19 cellular contexts compared by ENCODE assay signal in the genomic region with DNA sequence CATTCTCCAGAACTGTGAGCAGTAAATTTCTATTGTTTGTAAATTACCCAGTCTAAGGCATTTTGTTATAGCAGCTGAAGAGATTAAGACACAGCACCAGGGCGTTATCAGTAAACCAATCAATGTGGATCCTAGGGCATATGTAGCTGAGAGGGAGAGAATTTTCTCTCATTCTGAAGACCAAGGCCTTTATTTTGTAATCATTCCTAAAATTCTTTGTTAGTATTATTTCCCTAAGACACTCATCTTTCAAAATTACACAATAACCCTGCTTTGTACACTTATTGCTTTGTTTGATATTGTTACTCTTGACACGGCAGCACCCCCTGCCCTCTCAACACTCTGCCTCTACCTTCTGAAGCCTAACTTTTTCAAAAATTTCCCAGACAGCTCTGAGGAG.
DNase-seq lines count a peak whose midpoint lies in the region; ATAC-seq and TF ChIP-seq lines count a peak whose summit lies in the region.
"Had no signal": no experiment of that assay in that cellular context is flagged by ENCODE, and none has a peak within 500 bp of the region (broad histone marks: within the 10 kb centered on the region; RNA-seq: fewer than 3 reads in every experiment).

No MANE protein-coding gene starts in this region.

- no peak overlapping the region for H3K4ac ChIP-seq in IMR-90 (ENCODE audit: low read depth, low read length)

- H2BK5ac ChIP-seq in IMR-90 (ENCODE audit: low read depth, low read length, poor library complexity, severe bottlenecking) = no peak overlapping the region

- H4K20me1 ChIP-seq in IMR-90 (ENCODE audit: insufficient read depth, low read length) = no peaks in the 10 kb centered on the region

- CTCF ChIA-PET in IMR-90 (lab: Yijun Ruan, JAX) = no interaction called here

- H4K5ac ChIP-seq in IMR-90 (ENCODE audit: low read depth, low read length) = no peak overlapping the region

- no peak overlapping the region for H3K9ac ChIP-seq in IMR-90 (ENCODE audit: low read depth, low read length)

- H3K23ac ChIP-seq in IMR-90 (ENCODE audit: low read depth, low read length) = no peak overlapping the region

- H3K27me3 Mint-ChIP-seq in osteocyte (ENCODE audit: unreplicated experiment) (no peaks in the 10 kb centered on the region), glutamatergic neuron (ENCODE audit: unreplicated experiment) (no peaks in the 10 kb centered on the region), CD14-positive monocyte (ENCODE audit: low read depth in 3 of 3) (peaks cover 0 to 2% (median 0%) of the 10 kb centered on the region in 3 donors)
- H3K27me3 Mint-ChIP-seq: B cell had no signal

- H3K36me3 Mint-ChIP-seq in osteocyte (ENCODE audit: unreplicated experiment) = no peaks in the 10 kb centered on the region
- H3K36me3 Mint-ChIP-seq in glutamatergic neuron (ENCODE audit: unreplicated experiment) = no peaks in the 10 kb centered on the region
- no peaks in the 10 kb centered on the region for H3K36me3 Mint-ChIP-seq in CD14-positive monocyte
- H3K36me3 Mint-ChIP-seq: CD8-positive, alpha-beta T cell had no signal

- TF ChIP-seq CTCF in IMR-90 (conservative IDR thresholded peaks at IDR 0.05; ENCODE audit: low read depth, low read length) = no peak
- TF ChIP-seq CTCF in osteocyte (IDR thresholded peaks at IDR 0.05) = no peak
- no peak for TF ChIP-seq CTCF in glutamatergic neuron (IDR thresholded peaks at IDR 0.05; ENCODE audit: partially characterized antibody, unreplicated experiment)
- TF ChIP-seq CTCF in CD14-positive monocyte (IDR thresholded peaks at IDR 0.05) = no peak

- POLR2A ChIA-PET in IMR-90 (lab: Charles Lee; ENCODE audit: unreplicated experiment) = no interaction called here

- H3K9me1 ChIP-seq in IMR-90 (ENCODE audit: insufficient read depth, low read length) = peaks cover 2% of the 10 kb centered on the region

- DNase-seq in AG20443 (ENCODE audit: low spot score) (peak; percentile 12), IMR-90 (no peak), fibroblast of gingiva (ENCODE audit: low read depth) (peak; percentile 19), osteocyte (ENCODE audit: extremely low spot score, unreplicated experiment) (no peak), glutamatergic neuron (no peak), CD14-positive monocyte (ENCODE audit: low spot score) (no peak), NCI-H2196 treated with DMSO at 0.1 percent for 48 hours (lab: John Stamatoyannopoulos, UW; ENCODE audit: unreplicated experiment) (no peak)
- DNase-seq: 8988T; C1 segment of cervical spinal cord; CD8-positive, alpha-beta T cell; COR-L47; DMS153; DMS79 treated with DMSO at 0.1 percent for 48 hours; GDM1; H9 had no signal

- no peak overlapping the region for H4K91ac ChIP-seq in IMR-90 (ENCODE audit: insufficient read depth, low read depth, low read length)

- no peak overlapping the region for H2AK9ac ChIP-seq in IMR-90 (replicated peaks; ENCODE audit: low read depth, low read length, poor library complexity)

- no peak overlapping the region; the same call in 1 of the 2 replicates for H3K18ac ChIP-seq in IMR-90 (ENCODE audit: low read depth, low read length)

- in situ Hi-C loops in IMR-90 (cut with MboI; ENCODE audit: low sequenced_read_pairs) = no loop called here

- WGBS in IMR-90 (ENCODE audit: extremely low coverage in 2 of 2, insufficient read length in 1 of 2), 2 experiments = no CpG with 5 or more reads among the region's 2 CpGs

- TF ChIP-seq POLR2A in IMR-90 (IDR thresholded peaks at IDR 0.05; ENCODE audit: low read depth, low read length) = no peak

- ATAC-seq in IMR-90 (ENCODE audit: low read depth) (peak; percentile 40), GM21526 (IDR thresholded peaks at IDR 0.05; ENCODE audit: low FRiP score, unreplicated experiment) (no peak)
- ATAC-seq: CD8-positive, alpha-beta T cell; GM23338; K562 had no signal

- no peak overlapping the region for H3K27ac ChIP-seq in IMR-90 (ENCODE audit: insufficient read depth, low read length)

- no peak overlapping the region for H2BK15ac ChIP-seq in IMR-90 (ENCODE audit: low read depth, low read length)

- no peak overlapping the region for H3K56ac ChIP-seq in IMR-90 (ENCODE audit: extremely low read depth, insufficient read depth, low read length)

- H3K36me3 ChIP-seq in IMR-90 (ENCODE audit: control insufficient read depth, insufficient read depth, low read length) = no peaks in the 10 kb centered on the region

- H2BK20ac ChIP-seq in IMR-90 (ENCODE audit: low read depth, low read length) = no peak overlapping the region

- H3K9me3 Mint-ChIP-seq in osteocyte (ENCODE audit: unreplicated experiment) = peaks cover 9% of the 10 kb centered on the region
- peaks cover 2% of the 10 kb centered on the region for H3K9me3 Mint-ChIP-seq in glutamatergic neuron (ENCODE audit: unreplicated experiment)
- peaks cover 0 to 3% (median 0%) of the 10 kb centered on the region in 7 donors for H3K9me3 Mint-ChIP-seq in CD14-positive monocyte
- H3K9me3 Mint-ChIP-seq: GM23338, H9 had no signal

- H3K27ac Mint-ChIP-seq in osteocyte (ENCODE audit: unreplicated experiment) = peak overlapping the region; percentile 39
- H3K27ac Mint-ChIP-seq in glutamatergic neuron (ENCODE audit: unreplicated experiment) = no peak overlapping the region
- no peak overlapping the region for H3K27ac Mint-ChIP-seq in CD14-positive monocyte
- H3K27ac Mint-ChIP-seq: B cell; CD8-positive, alpha-beta T cell; GM23338; H9 had no signal

- H4K8ac ChIP-seq in IMR-90 (ENCODE audit: low read depth in 2 of 2, low read length in 2 of 2) = no peak overlapping the region

- no peak overlapping the region for H3K14ac ChIP-seq in IMR-90 (replicated peaks; ENCODE audit: low read depth, low read length)

- H3K4me1 Mint-ChIP-seq in osteocyte (ENCODE audit: unreplicated experiment) (peaks cover 69% of the 10 kb centered on the region), glutamatergic neuron (ENCODE audit: low read depth, unreplicated experiment) (peaks cover 17% of the 10 kb centered on the region), CD14-positive monocyte (no peaks in the 10 kb centered on the region)
- H3K4me1 Mint-ChIP-seq: B cell had no signal

- no TSS peak for BruUV-seq in IMR-90 (replicated peaks; lab: Mats Ljungman, UMichigan)

- no peak overlapping the region for H3K4me3 ChIP-seq in IMR-90 (ENCODE audit: insufficient read depth, low read depth, low read length)
- H3K4me3 ChIP-seq: GM23338, K562 had no signal

- no peak for TF ChIP-seq RAD21 in IMR-90 (IDR thresholded peaks at IDR 0.05; ENCODE audit: low read length)

- H2BK120ac ChIP-seq in IMR-90 (ENCODE audit: low read depth, low read length) = no peak overlapping the region

- H3K4me2 ChIP-seq in IMR-90 (ENCODE audit: low read depth, low read length) = no peak overlapping the region
- H3K4me2 ChIP-seq: GM23338 had no signal

- intact Hi-C loops in IMR-90 (cut with micrococcal nuclease) = loop anchor here (10.0 kb wide), 1 partner anchor 132 kb away; no protein-coding TSS in a partner anchor
- intact Hi-C loops in CD14-positive monocyte (cut with micrococcal nuclease) = no loop called here

- no peak overlapping the region for H2AFZ ChIP-seq in IMR-90 (replicated peaks; ENCODE audit: low read length, poor library complexity)
- H2AFZ ChIP-seq: GM23338 had no signal

- no peaks in the 10 kb centered on the region for H3K27me3 ChIP-seq in IMR-90 (ENCODE audit: control insufficient read depth, insufficient read depth, low read length)

- H3K9me3 ChIP-seq in IMR-90 (ENCODE audit: control insufficient read depth, insufficient read depth, low read length) = no peaks in the 10 kb centered on the region

- H3K4me3 Mint-ChIP-seq in osteocyte (ENCODE audit: unreplicated experiment) (no peak overlapping the region), glutamatergic neuron (ENCODE audit: unreplicated experiment) (no peak overlapping the region), CD14-positive monocyte (no peak overlapping the region)
- H3K4me3 Mint-ChIP-seq: B cell; CD8-positive, alpha-beta T cell; GM23338; H9 had no signal

- H3K4me1 ChIP-seq in IMR-90 (ENCODE audit: control insufficient read depth, insufficient read depth, low read length) = peaks cover 5% of the 10 kb centered on the region

- dilution Hi-C loops in IMR-90 (cut with HindIII; ENCODE audit: low sequenced_read_pairs, unreplicated experiment) = no loop called here

- H2AK5ac ChIP-seq in IMR-90 (ENCODE audit: low read depth, low read length) = no peak overlapping the region

- no peaks in the 10 kb centered on the region for H3K79me1 ChIP-seq in IMR-90 (ENCODE audit: low read depth in 1 of 2, low read length in 2 of 2)

TF ChIP-seq in IMR-90, 13 proteins besides CTCF, POLR2A, EP300 and RAD21:
- TF ChIP-seq CEBPB (IDR thresholded peaks at IDR 0.05; ENCODE audit: low read depth, low read length) = peak; percentile 54
- TF ChIP-seq, protein P1, sequence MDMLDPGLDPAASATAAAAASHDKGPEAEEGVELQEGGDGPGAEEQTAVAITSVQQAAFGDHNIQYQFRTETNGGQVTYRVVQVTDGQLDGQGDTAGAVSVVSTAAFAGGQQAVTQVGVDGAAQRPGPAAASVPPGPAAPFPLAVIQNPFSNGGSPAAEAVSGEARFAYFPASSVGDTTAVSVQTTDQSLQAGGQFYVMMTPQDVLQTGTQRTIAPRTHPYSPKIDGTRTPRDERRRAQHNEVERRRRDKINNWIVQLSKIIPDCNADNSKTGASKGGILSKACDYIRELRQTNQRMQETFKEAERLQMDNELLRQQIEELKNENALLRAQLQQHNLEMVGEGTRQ (IDR thresholded peaks at IDR 0.05; ENCODE audit: low read depth, low read length) = no peak

Comparison
In these comparisons a context has a peak if more than half of its experiments do, and no peak if none do; other contexts are left out.
1. DNase-seq: peak in AG20443 (single experiment) and fibroblast of gingiva (single experiment); none in IMR-90 (single experiment), osteocyte (single experiment), glutamatergic neuron (single experiment), CD14-positive monocyte (single experiment) and NCI-H2196 treated with DMSO at 0.1 percent for 48 hours (single experiment).